8 cellular contexts compared by ENCODE assay signal in the genomic region with DNA sequence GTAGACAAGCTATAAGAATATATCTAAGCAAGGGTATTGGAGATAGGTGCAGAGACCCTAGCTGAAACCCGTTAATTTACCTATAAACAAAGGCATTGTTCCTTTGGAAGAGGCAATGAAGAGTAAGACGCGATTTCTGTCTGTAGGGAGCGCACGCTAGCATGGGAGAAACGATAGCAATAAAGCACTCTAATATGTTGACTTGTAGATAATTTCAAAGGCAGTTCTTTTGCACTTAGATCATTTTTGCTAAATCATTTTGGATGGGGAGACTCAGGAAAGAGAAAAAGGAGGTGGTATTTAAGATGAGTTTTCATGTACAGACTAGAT. TPM values are rescaled to one million over a fixed set of nuclear protein-coding genes. Genes with fewer than 3 reads are reported as not detected.
DNase-seq lines count a peak whose midpoint lies in the region; ATAC-seq and TF ChIP-seq lines count a peak whose summit lies in the region.

No MANE protein-coding gene starts in this region.

- peak; percentile 53 for TF ChIP-seq CTCF in astrocyte of the cerebellum (IDR thresholded peaks at IDR 0.05; ENCODE audit: low read depth, low read length, missing control alignments)
- no peak for TF ChIP-seq CTCF in liver (IDR thresholded peaks at IDR 0.05; ENCODE audit: low read depth, low read length, missing input control)

- H3K4me3 ChIP-seq in astrocyte of the cerebellum (ENCODE audit: low read depth, low read length) (peak overlapping the region; percentile 52), liver (ENCODE audit: low read depth in 1 of 3, low read length in 3 of 3) (peak overlapping the region in 2 of 3 donors; percentile 57 to 96)

- no peaks in the 10 kb centered on the region for H3K9me3 ChIP-seq in liver (ENCODE audit: control insufficient read depth in 4 of 4, low read length in 3 of 4)

- H3K9ac ChIP-seq in liver (ENCODE audit: low read depth in 1 of 2, low read length in 2 of 2) = peak overlapping the region; percentile 61 to 86

- no peaks in the 10 kb centered on the region for H3K27me3 ChIP-seq in liver (ENCODE audit: control insufficient read depth in 4 of 4, insufficient read depth in 4 of 4, low read length in 3 of 4)

- under 1% methylated on average over 6 of the region's 6 CpGs for WGBS in liver

- peaks cover 0 to 15% (median 11%) of the 10 kb centered on the region in 4 donors for H3K4me1 ChIP-seq in liver (ENCODE audit: control insufficient read depth in 4 of 4, insufficient read depth in 4 of 4, low read length in 3 of 4)

- no peak for ATAC-seq in HG02884 (IDR thresholded peaks at IDR 0.05; ENCODE audit: unreplicated experiment)

- TF ChIP-seq RAD21 in liver (IDR thresholded peaks at IDR 0.05) = no peak

- in situ Hi-C loops in astrocyte of the cerebellum (cut with HindIII; ENCODE audit: low sequenced_read_pairs) = no loop called here

- H3K27ac ChIP-seq in liver (ENCODE audit: low read depth in 1 of 2, low read length in 2 of 2) = no peak overlapping the region

- peak; percentile 19 for DNase-seq in stimulated activated CD4-positive, alpha-beta T cell treated with anti-CD3 and anti-CD28 coated beads, Interleukin-15, amount 100 ng/mL, for 24 hours
- no peak for DNase-seq in stimulated activated CD4-positive, alpha-beta T cell treated with anti-CD3 and anti-CD28 coated beads, Interleukin-2, amount 100 ng/mL, for 24 hours
- DNase-seq in astrocyte of the cerebellum (ENCODE audit: low read depth) (no peak), DMS79 treated with DMSO at 0.1 percent for 48 hours (lab: John Stamatoyannopoulos, UW) (no peak), DMS53 treated with DMSO at 0.1 percent for 48 hours (lab: John Stamatoyannopoulos, UW; ENCODE audit: unreplicated experiment) (no peak)
- no peak for DNase-seq in activated CD4-positive, CD25-positive, alpha-beta regulatory T cell (lab: John Stamatoyannopoulos, UW)

- H3K36me3 ChIP-seq in liver (ENCODE audit: control insufficient read depth in 4 of 4, insufficient read depth in 3 of 4, low read depth in 1 of 4, low read length in 3 of 4) = no peaks in the 10 kb centered on the region

TF ChIP-seq in liver, 16 proteins besides CTCF, POLR2A, EP300 and RAD21:
- TF ChIP-seq YY1 (IDR thresholded peaks at IDR 0.05) (no peak), FOXA1 (IDR thresholded peaks at IDR 0.05) (no peak), NR2F2 (IDR thresholded peaks at IDR 0.05) (no peak)
- TF ChIP-seq, protein P1, sequence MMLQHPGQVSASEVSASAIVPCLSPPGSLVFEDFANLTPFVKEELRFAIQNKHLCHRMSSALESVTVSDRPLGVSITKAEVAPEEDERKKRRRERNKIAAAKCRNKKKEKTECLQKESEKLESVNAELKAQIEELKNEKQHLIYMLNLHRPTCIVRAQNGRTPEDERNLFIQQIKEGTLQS (IDR thresholded peaks at IDR 0.05) = no peak

RNA-seq across cellular contexts. Expression of a gene that starts 0.6 kb away (rescaled TPM):
- total RNA-seq in liver = 1 to 10 TPM; 3.9 to 4.2 TPM
- polyA plus RNA-seq in liver = 1 to 10 TPM; 1.2 to 1.5 TPM

RNA-seq across cellular contexts. Expression of a gene that starts 13.0 kb away (rescaled TPM):
- 10 to 100 TPM; 26.5 to 33.7 TPM for total RNA-seq in liver
- polyA plus RNA-seq in liver = 10 to 100 TPM in 1 of 2 donors, 1 to 10 TPM in 1; 7.2 to 20.7 TPM

RNA-seq across cellular contexts. Expression of a gene that starts 57.6 kb away (rescaled TPM):
- under 1 TPM; 0.09 to 0.25 TPM for total RNA-seq in liver
- polyA plus RNA-seq in liver = under 1 TPM in 1 of 2 donors, not detected in 1; 0.14 TPM
